19 cellular contexts compared by ENCODE assay signal in the genomic region with DNA sequence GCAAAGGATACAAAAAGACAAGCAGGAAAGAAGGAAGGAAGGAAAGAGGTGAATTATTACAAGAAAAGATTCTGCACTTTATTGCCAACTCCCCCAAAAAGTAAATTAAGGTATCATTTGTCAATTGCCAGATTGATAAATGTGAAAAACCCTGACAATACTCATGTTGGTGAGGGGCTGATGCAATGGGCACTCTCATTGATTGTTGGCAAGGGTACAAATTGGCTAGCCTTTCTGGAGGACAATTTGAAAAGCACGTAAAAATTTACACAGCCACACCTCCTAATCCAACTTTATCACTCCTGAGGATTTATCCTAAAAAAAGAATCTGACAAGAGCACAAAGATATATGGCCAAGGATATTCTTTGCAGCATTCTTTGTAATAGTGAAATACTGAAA. TPM values are rescaled to one million over a fixed set of nuclear protein-coding genes. Genes with fewer than 3 reads are reported as not detected.
DNase-seq lines count a peak whose midpoint lies in the region; ATAC-seq, FAIRE-seq and TF ChIP-seq lines count a peak whose summit lies in the region.
"Had no signal": no experiment of that assay in that cellular context is flagged by ENCODE, and none has a peak within 500 bp of the region (broad histone marks: within the 10 kb centered on the region; RNA-seq: fewer than 3 reads in every experiment).

No MANE protein-coding gene starts in this region.

- DNase-seq in activated naive CD8-positive, alpha-beta T cell treated with anti-CD3 and anti-CD28 coated beads for 36 hours = no peak
- no peak for DNase-seq in activated naive CD8-positive, alpha-beta T cell treated with anti-CD3 and anti-CD28 coated beads, Interleukin-2, amount 50 U/mL, for 24 hours
- no peak for DNase-seq in GM19239 (ENCODE audit: insufficient read length, low spot score)
- no peak for DNase-seq in T-cell
- no peak for DNase-seq in sciatic nerve (ENCODE audit: low spot score)
- no peak for DNase-seq in HFFc6
- no peak for DNase-seq in NCI-H748 (lab: John Stamatoyannopoulos, UW; ENCODE audit: unreplicated experiment)
- DNase-seq: 8988T, Caco-2, DMS153, DMS79, GF-D8, HCEC 1CT, KBM-7 had no signal

- intact Hi-C loops in sciatic nerve (cut with DNase I) = no loop called here

- peak; percentile 35 for FAIRE-seq in GM19239 (lab: Jason Lieb, UNC)
- FAIRE-seq: HTR-8/SVneo had no signal

- peaks cover 19% of the 10 kb centered on the region for H3K36me3 Mint-ChIP-seq in activated naive CD8-positive, alpha-beta T cell treated with anti-CD3 and anti-CD28 coated beads for 36 hours
- H3K36me3 Mint-ChIP-seq in activated naive CD8-positive, alpha-beta T cell treated with anti-CD3 and anti-CD28 coated beads, Interleukin-2, amount 50 U/mL, for 24 hours (ENCODE audit: low read depth) = peaks cover 5% of the 10 kb centered on the region
- peaks cover 32% of the 10 kb centered on the region for H3K36me3 Mint-ChIP-seq in T-cell
- no peaks in the 10 kb centered on the region for H3K36me3 Mint-ChIP-seq in HFFc6 (ENCODE audit: low read depth)
- H3K36me3 Mint-ChIP-seq: CD14-positive monocyte had no signal

- no peak for TF ChIP-seq CTCF in HFFc6 (IDR thresholded peaks at IDR 0.05)

- POLR2A ChIA-PET in T-cell (lab: Charles Lee) = no interaction called here

- peaks cover 43% of the 10 kb centered on the region for H3K4me1 Mint-ChIP-seq in activated naive CD8-positive, alpha-beta T cell treated with anti-CD3 and anti-CD28 coated beads for 36 hours
- peaks cover 33% of the 10 kb centered on the region for H3K4me1 Mint-ChIP-seq in activated naive CD8-positive, alpha-beta T cell treated with anti-CD3 and anti-CD28 coated beads, Interleukin-2, amount 50 U/mL, for 24 hours
- H3K4me1 Mint-ChIP-seq in T-cell (peaks cover 72 to 75% (median 72%) of the 10 kb centered on the region in 3 donors), HFFc6 (ENCODE audit: low read depth) (no peaks in the 10 kb centered on the region)
- H3K4me1 Mint-ChIP-seq: CD14-positive monocyte had no signal

- CTCF ChIA-PET in T-cell (lab: Charles Lee) = no interaction called here

- H3K4me3 Mint-ChIP-seq in activated naive CD8-positive, alpha-beta T cell treated with anti-CD3 and anti-CD28 coated beads for 36 hours = no peak overlapping the region
- H3K4me3 Mint-ChIP-seq in activated naive CD8-positive, alpha-beta T cell treated with anti-CD3 and anti-CD28 coated beads, Interleukin-2, amount 50 U/mL, for 24 hours = no peak overlapping the region
- H3K4me3 Mint-ChIP-seq in T-cell (no peak overlapping the region), HFFc6 (no peak overlapping the region)
- H3K4me3 Mint-ChIP-seq: CD14-positive monocyte, IgD-negative memory B cell had no signal

- H3K9me3 Mint-ChIP-seq in activated naive CD8-positive, alpha-beta T cell treated with anti-CD3 and anti-CD28 coated beads for 36 hours = no peaks in the 10 kb centered on the region
- H3K9me3 Mint-ChIP-seq in activated naive CD8-positive, alpha-beta T cell treated with anti-CD3 and anti-CD28 coated beads, Interleukin-2, amount 50 U/mL, for 24 hours = no peaks in the 10 kb centered on the region
- no peaks in the 10 kb centered on the region for H3K9me3 Mint-ChIP-seq in T-cell
- H3K9me3 Mint-ChIP-seq in HFFc6 = no peaks in the 10 kb centered on the region
- H3K9me3 Mint-ChIP-seq: IgD-negative memory B cell had no signal

- H3K27ac Mint-ChIP-seq in activated naive CD8-positive, alpha-beta T cell treated with anti-CD3 and anti-CD28 coated beads for 36 hours = peak overlapping the region; percentile 52
- no peak overlapping the region for H3K27ac Mint-ChIP-seq in activated naive CD8-positive, alpha-beta T cell treated with anti-CD3 and anti-CD28 coated beads, Interleukin-2, amount 50 U/mL, for 24 hours
- H3K27ac Mint-ChIP-seq in T-cell = peak overlapping the region; percentile 4 to 40
- H3K27ac Mint-ChIP-seq in HFFc6 = no peak overlapping the region
- H3K27ac Mint-ChIP-seq: CD14-positive monocyte had no signal

- ATAC-seq in activated naive CD8-positive, alpha-beta T cell treated with anti-CD3 and anti-CD28 coated beads, Interleukin-2, amount 50 U/mL, for 24 hours = no peak
- ATAC-seq in T-cell (replicated peaks in 1 of 4) (no peak), sciatic nerve (no peak)

- no peaks in the 10 kb centered on the region for H3K27me3 Mint-ChIP-seq in activated naive CD8-positive, alpha-beta T cell treated with anti-CD3 and anti-CD28 coated beads for 36 hours
- no peaks in the 10 kb centered on the region for H3K27me3 Mint-ChIP-seq in activated naive CD8-positive, alpha-beta T cell treated with anti-CD3 and anti-CD28 coated beads, Interleukin-2, amount 50 U/mL, for 24 hours
- H3K27me3 Mint-ChIP-seq in T-cell (no peaks in the 10 kb centered on the region), HFFc6 (ENCODE audit: insufficient read depth) (peaks cover 6% of the 10 kb centered on the region)
- H3K27me3 Mint-ChIP-seq: IgD-negative memory B cell had no signal

RNA-seq across cellular contexts. Expression of a gene that starts 47.7 kb away (rescaled TPM):
- total RNA-seq in activated naive CD8-positive, alpha-beta T cell treated with anti-CD3 and anti-CD28 coated beads for 36 hours = 10 to 100 TPM; 15.3 to 16.3 TPM
- total RNA-seq in T-cell (100 to 1,000 TPM in 1 of 5 donors, 10 to 100 TPM in 4; 71.4 to 106 (median 82.3) TPM), sciatic nerve (0.80 TPM)
- not detected for total RNA-seq in HFFc6 (2021; fragmentation: NEBNext Ultra II Directional; extraction: Animal tissue kit (Norgen Biotek cat#: 25700))
- total RNA-seq: A673, H4 had no signal

Comparison
In these comparisons a context has a peak if more than half of its experiments do, and no peak if none do; other contexts are left out.
1. H3K27ac Mint-ChIP-seq: peak in activated naive CD8-positive, alpha-beta T cell treated with anti-CD3 and anti-CD28 coated beads for 36 hours (single experiment) and T-cell (2 of 2); none in activated naive CD8-positive, alpha-beta T cell treated with anti-CD3 and anti-CD28 coated beads, Interleukin-2, amount 50 U/mL, for 24 hours (single experiment) and HFFc6 (single experiment).
2. RNA of a gene that starts 47.7 kb away (total RNA-seq): 71.4 to 106 TPM in T-cell; 15.3 to 16.3 TPM in activated naive CD8-positive, alpha-beta T cell treated with anti-CD3 and anti-CD28 coated beads for 36 hours, 0.80 TPM in sciatic nerve (single experiment) and not detected in HFFc6; every median in the first group is over 4 times any median in the second.